In the genomic region with DNA sequence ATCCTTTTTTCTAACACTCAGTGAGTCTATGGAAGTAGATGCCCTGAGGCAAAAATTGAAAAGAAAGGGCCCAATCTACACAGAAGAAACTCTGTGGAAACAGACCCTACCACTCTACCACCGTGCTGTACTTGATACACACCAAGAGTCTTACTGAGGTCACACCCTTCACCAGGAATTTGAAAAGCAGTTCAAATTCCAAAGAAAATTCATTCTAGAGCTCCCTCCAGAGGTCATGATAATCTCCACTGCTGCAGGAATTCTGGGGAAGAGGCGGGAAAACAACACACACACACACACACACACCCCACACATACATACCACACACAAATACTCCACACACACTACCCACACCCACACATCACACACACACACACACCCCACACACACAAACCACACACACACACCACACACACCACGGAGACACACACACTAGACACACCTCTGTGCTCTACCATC, we compare ENCODE assay signal across 10 cellular contexts.
A peak's percentile ranks its signal among the peaks of the same experiment; 100 is the strongest.
DNase-seq lines count a peak whose midpoint lies in the region; TF ChIP-seq lines count a peak whose summit lies in the region.
"Had no signal": no experiment of that assay in that cellular context is flagged by ENCODE, and none has a peak within 500 bp of the region (broad histone marks: within the 10 kb centered on the region; RNA-seq: fewer than 3 reads in every experiment).

No MANE protein-coding gene starts in this region.

- H3K27ac ChIP-seq in brain microvascular endothelial cell: no peak overlapping the region

- DNase-seq in A172 (ENCODE audit: low spot score) (peak; percentile 46), HS-27A (ENCODE audit: low read depth) (peak; percentile 72), brain microvascular endothelial cell (peak; percentile 7), iPS-NIHi11 (ENCODE audit: low spot score) (peak; percentile 69), retina (no peak), MG63 (no peak), T-helper 1 cell (no peak)
- DNase-seq in activated naive CD4-positive, alpha-beta T cell (lab: John Stamatoyannopoulos, UW): no peak
- DNase-seq: MV-4-11, nephron progenitor cell had no signal

- no peaks in the 10 kb centered on the region for H3K27me3 ChIP-seq in brain microvascular endothelial cell (replicated peaks)
- no peaks in the 10 kb centered on the region for H3K27me3 ChIP-seq in MG63

- no peaks in the 10 kb centered on the region for H3K9me3 ChIP-seq in MG63

- in situ Hi-C loops in brain microvascular endothelial cell (cut with HindIII; ENCODE audit: low pct_ligation_motif_present, low sequenced_read_pairs): no loop called here

- peak; percentile 61 for TF ChIP-seq CTCF in brain microvascular endothelial cell (IDR thresholded peaks at IDR 0.05; ENCODE audit: low read depth, low read length, missing control alignments)

- H3K4me3 ChIP-seq in brain microvascular endothelial cell (ENCODE audit: low read depth, low read length) (no peak overlapping the region), MG63 (no peak overlapping the region)

- no peaks in the 10 kb centered on the region for H3K36me3 ChIP-seq in brain microvascular endothelial cell (replicated peaks)
- H3K36me3 ChIP-seq in MG63: no peaks in the 10 kb centered on the region

Comparison
In these comparisons a context has a peak if more than half of its experiments do, and no peak if none do; other contexts are left out.
1. DNase-seq: peak in A172 (single experiment), HS-27A (single experiment), brain microvascular endothelial cell (single experiment) and iPS-NIHi11 (single experiment); none in retina (single experiment), MG63 (single experiment), T-helper 1 cell (0 of 5) and activated naive CD4-positive, alpha-beta T cell (0 of 4).